8 cellular contexts compared by ENCODE assay signal in genomic region chr1:204417231-204417997, GRCh38. TPM values are rescaled to one million over a fixed set of nuclear protein-coding genes. Genes with fewer than 3 reads are reported as not detected.
DNase-seq lines count a peak whose midpoint lies in the region; ATAC-seq, FAIRE-seq and TF ChIP-seq lines count a peak whose summit lies in the region.

No MANE protein-coding gene starts in this region.

- peaks cover 20% of the 10 kb centered on the region for H3K4me1 ChIP-seq in muscle layer of colon (ENCODE audit: insufficient read depth, low read length)
- peaks cover 13% of the 10 kb centered on the region for H3K4me1 ChIP-seq in upper lobe of right lung

- FAIRE-seq in HTR-8/SVneo (lab: Jason Lieb, UNC), result peak; percentile 69

- H3K27ac ChIP-seq in WERI-Rb-1, result peak overlapping the region; percentile 22
- peak overlapping the region; percentile 43 for H3K27ac ChIP-seq in muscle layer of colon (ENCODE audit: low read depth, low read length)
- peak overlapping the region; percentile 75 for H3K27ac ChIP-seq in upper lobe of right lung

- H3K9me3 ChIP-seq in WERI-Rb-1 (ENCODE audit: severe bottlenecking), result peaks cover under 1% of the 10 kb centered on the region
- no peaks in the 10 kb centered on the region for H3K9me3 ChIP-seq in muscle layer of colon (ENCODE audit: low read length)
- H3K9me3 ChIP-seq in upper lobe of right lung, result no peaks in the 10 kb centered on the region

- intact Hi-C loops in upper lobe of right lung (cut with DNase I), result no loop called here

- TF ChIP-seq CTCF in WERI-Rb-1 (IDR thresholded peaks at IDR 0.05; ENCODE audit: low read depth, low read length) (no peak), epithelial cell of esophagus (IDR thresholded peaks at IDR 0.05; ENCODE audit: insufficient read depth, low read depth, low read length, missing control alignments) (no peak), upper lobe of right lung (IDR thresholded peaks at IDR 0.05) (no peak)

- DNase-seq in AG08396 (ENCODE audit: low spot score) (peak; percentile 84), HTR-8/SVneo (ENCODE audit: insufficient read length, low spot score) (peak; percentile 88), WERI-Rb-1 (peak; percentile 80), epithelial cell of esophagus (ENCODE audit: low read depth) (peak; percentile 97), upper lobe of right lung (no peak), T-helper 9 cell (no peak), NCI-H128 (lab: John Stamatoyannopoulos, UW; ENCODE audit: unreplicated experiment) (no peak)

- H3K4me3 ChIP-seq in WERI-Rb-1 (ENCODE audit: low read depth, low read length) (peak overlapping the region; percentile 0; the same call in 1 of the 2 replicates), epithelial cell of esophagus (ENCODE audit: low read length) (no peak overlapping the region), muscle layer of colon (ENCODE audit: low read depth in 1 of 2, low read length in 2 of 2) (no peak overlapping the region), upper lobe of right lung (no peak overlapping the region)

- no peaks in the 10 kb centered on the region for H3K27me3 ChIP-seq in WERI-Rb-1 (ENCODE audit: insufficient read depth, low read depth, severe bottlenecking)
- no peaks in the 10 kb centered on the region for H3K27me3 ChIP-seq in muscle layer of colon (ENCODE audit: control insufficient read depth in 1 of 2, insufficient read depth in 2 of 2, low read length in 2 of 2)
- H3K27me3 ChIP-seq in upper lobe of right lung, result no peaks in the 10 kb centered on the region

- ATAC-seq in upper lobe of right lung, result peak; percentile 85

- H3K36me3 ChIP-seq in WERI-Rb-1, result no peaks in the 10 kb centered on the region
- H3K36me3 ChIP-seq in muscle layer of colon (ENCODE audit: insufficient read depth, low read length), result peaks cover 6% of the 10 kb centered on the region
- H3K36me3 ChIP-seq in upper lobe of right lung, result peaks cover 15% of the 10 kb centered on the region

- H3K9ac ChIP-seq in muscle layer of colon (ENCODE audit: low read length), result no peak overlapping the region

RNA-seq across cellular contexts. Expression of gene PPP1R15B, which starts 5.8 kb away (rescaled TPM):
- 47.7 TPM for total RNA-seq in upper lobe of right lung

RNA-seq across cellular contexts. Expression of gene PLEKHA6, which starts 57.7 kb away (rescaled TPM):
- 7.1 TPM for total RNA-seq in upper lobe of right lung

Comparison
In these comparisons a context has a peak if more than half of its experiments do, and no peak if none do; other contexts are left out.
1. DNase-seq: peak in AG08396 (single experiment), HTR-8/SVneo (single experiment), WERI-Rb-1 (single experiment) and epithelial cell of esophagus (single experiment); none in upper lobe of right lung (single experiment), T-helper 9 cell (single experiment) and NCI-H128 (single experiment).
2. H3K27ac ChIP-seq: peak in every context shown above with its lines; median percentile 75 in upper lobe of right lung; 43 in muscle layer of colon; 22 in WERI-Rb-1.